ENCODE assay signal across 29 cellular contexts in the genomic region with DNA sequence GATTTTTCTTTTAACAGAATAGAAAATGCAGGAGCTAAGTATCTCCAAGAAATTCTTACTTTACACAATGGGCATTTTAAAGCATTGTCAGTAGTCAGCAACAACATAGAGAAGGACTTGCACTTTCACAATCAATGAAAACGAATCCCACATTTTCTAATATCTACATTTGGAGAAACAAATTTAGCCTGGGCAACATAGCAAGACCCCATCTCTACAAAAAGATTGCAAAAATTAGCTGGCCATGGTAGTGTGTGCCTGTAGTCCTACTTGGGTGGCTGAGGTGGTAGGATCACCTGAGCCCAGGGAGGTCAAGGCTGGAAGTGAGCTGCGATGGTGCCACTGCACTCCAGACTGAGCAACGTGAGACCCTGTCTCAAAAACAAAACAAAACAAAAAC.
"Had no signal": no experiment of that assay in that cellular context is flagged by ENCODE, and none has a peak within 500 bp of the region (broad histone marks: within the 10 kb centered on the region; RNA-seq: fewer than 3 reads in every experiment).

No MANE protein-coding gene starts in this region.

- H3K4me3 Mint-ChIP-seq: stimulated activated effector memory CD8-positive, alpha-beta T cell treated with anti-CD3 and anti-CD28 coated beads, Interleukin-12 subunit alpha, Interleukin-12 subunit beta, amount 100 ng/mL, for 72 hours; stimulated activated memory B cell treated with anti-CD40 and anti-IgM and Interleukin-4, amounts not matched to agents 10 μg/mL and 1 μg/mL and 100 μg/mL, for 72 hours; stimulated activated naive B cell treated with anti-CD40 and anti-IgM and Interleukin-4, amounts not matched to agents 10 μg/mL and 1 μg/mL and 100 μg/mL, for 72 hours; stimulated activated naive CD8-positive, alpha-beta T cell treated with anti-CD3 and anti-CD28 coated beads, Interleukin-15, amount 100 ng/mL, for 72 hours; stimulated activated naive CD8-positive, alpha-beta T cell treated with anti-CD3 and anti-CD28 coated beads, Interleukin-15, Interleukin-2, amounts not matched to agents 100 ng/mL and 50 ng/mL, for 24 hours; type B pancreatic cell had no signal

- H3K4me1 ChIP-seq: stomach, suprapubic skin, testis, thyroid gland, tibial artery, tibial nerve, transverse colon, upper lobe of left lung, upper lobe of right lung, uterus, vagina had no signal

- H3K4me3 ChIP-seq: stomach, suprapubic skin, testis, thoracic aorta, thyroid gland, tibial artery, tibial nerve, transverse colon, upper lobe of left lung, upper lobe of right lung, uterus, vagina had no signal

- H3K27ac Mint-ChIP-seq: stimulated activated effector memory CD8-positive, alpha-beta T cell treated with anti-CD3 and anti-CD28 coated beads, Interleukin-12 subunit alpha, Interleukin-12 subunit beta, amount 100 ng/mL, for 72 hours; stimulated activated memory B cell treated with anti-CD40 and anti-IgM and Interleukin-4, amounts not matched to agents 10 μg/mL and 1 μg/mL and 100 μg/mL, for 72 hours; stimulated activated naive B cell treated with anti-CD40 and anti-IgM and Interleukin-4, amounts not matched to agents 10 μg/mL and 1 μg/mL and 100 μg/mL, for 72 hours; stimulated activated naive CD8-positive, alpha-beta T cell treated with anti-CD3 and anti-CD28 coated beads, Interleukin-15, amount 100 ng/mL, for 72 hours; stimulated activated naive CD8-positive, alpha-beta T cell treated with anti-CD3 and anti-CD28 coated beads, Interleukin-15, Interleukin-2, amounts not matched to agents 100 ng/mL and 50 ng/mL, for 24 hours; type B pancreatic cell had no signal

- H3K36me3 Mint-ChIP-seq: stimulated activated effector memory CD8-positive, alpha-beta T cell treated with anti-CD3 and anti-CD28 coated beads, Interleukin-12 subunit alpha, Interleukin-12 subunit beta, amount 100 ng/mL, for 72 hours; stimulated activated memory B cell treated with anti-CD40 and anti-IgM and Interleukin-4, amounts not matched to agents 10 μg/mL and 1 μg/mL and 100 μg/mL, for 72 hours; stimulated activated naive B cell treated with anti-CD40 and anti-IgM and Interleukin-4, amounts not matched to agents 10 μg/mL and 1 μg/mL and 100 μg/mL, for 72 hours; type B pancreatic cell had no signal

- FAIRE-seq: urothelium cell line had no signal

- H3K27me3 Mint-ChIP-seq: stimulated activated naive CD8-positive, alpha-beta T cell treated with anti-CD3 and anti-CD28 coated beads, Interleukin-15, amount 100 ng/mL, for 72 hours; type B pancreatic cell had no signal

- DNase-seq: stimulated activated CD4-positive, alpha-beta T cell treated with anti-CD3 and anti-CD28 coated beads, Interleukin-2, amount 100 ng/mL, for 48 hours; stimulated activated CD4-positive, alpha-beta T cell treated with anti-CD3 and anti-CD28 coated beads, Interleukin-4, amount 100 ng/mL, for 1 hour; stimulated activated CD4-positive, alpha-beta T cell treated with anti-CD3 and anti-CD28 coated beads, Interleukin-4, amount 100 ng/mL, for 24 hours; stimulated activated CD4-positive, alpha-beta T cell treated with anti-CD3 and anti-CD28 coated beads, Interleukin-4, amount 100 ng/mL, for 4 hours; stimulated activated CD8-positive, alpha-beta memory T cell treated with anti-CD3 and anti-CD28 coated beads, Interleukin-4, amount 100 ng/mL, for 48 hours; stimulated activated naive B cell treated with anti-CD40 and anti-IgM and Interleukin-4, amounts not matched to agents 10 μg/mL and 1 μg/mL and 100 μg/mL, for 72 hours; stimulated activated naive CD4-positive, alpha-beta T cell; stimulated activated naive CD4-positive, alpha-beta T cell treated with Interleukin-2 at 50 U/mL for 16 hours; stimulated activated naive CD8-positive, alpha-beta T cell treated with anti-CD3 and anti-CD28 coated beads, Interleukin-15, amount 100 ng/mL, for 72 hours; stimulated activated naive CD8-positive, alpha-beta T cell treated with anti-CD3 and anti-CD28 coated beads, Interleukin-15, Interleukin-2, amounts not matched to agents 100 U/mL and 50 U/mL, for 24 hours; stomach; substantia nigra; testis; thyroid gland; tibial artery; transverse colon; trophoblast cell; upper lobe of left lung; upper lobe of right lung; uterus had no signal

- H3K9me3 ChIP-seq: stomach, suprapubic skin, testis, thoracic aorta, thyroid gland, tibial artery, transverse colon, upper lobe of left lung, upper lobe of right lung, uterus, vagina had no signal

- H3K9me3 Mint-ChIP-seq: stimulated activated effector memory CD8-positive, alpha-beta T cell treated with anti-CD3 and anti-CD28 coated beads, Interleukin-12 subunit alpha, Interleukin-12 subunit beta, amount 100 ng/mL, for 72 hours; stimulated activated memory B cell treated with anti-CD40 and anti-IgM and Interleukin-4, amounts not matched to agents 10 μg/mL and 1 μg/mL and 100 μg/mL, for 72 hours; stimulated activated naive B cell treated with anti-CD40 and anti-IgM and Interleukin-4, amounts not matched to agents 10 μg/mL and 1 μg/mL and 100 μg/mL, for 72 hours; stimulated activated naive CD8-positive, alpha-beta T cell treated with anti-CD3 and anti-CD28 coated beads, Interleukin-15, amount 100 ng/mL, for 72 hours; stimulated activated naive CD8-positive, alpha-beta T cell treated with anti-CD3 and anti-CD28 coated beads, Interleukin-15, Interleukin-2, amounts not matched to agents 100 ng/mL and 50 ng/mL, for 24 hours had no signal

- H3K27me3 ChIP-seq: stomach, suprapubic skin, testis, thyroid gland, tibial artery, tibial nerve, transverse colon, upper lobe of left lung, upper lobe of right lung, uterus, vagina had no signal

- H3K27ac ChIP-seq: stomach, suprapubic skin, testis, thoracic aorta, thyroid gland, tibial artery, tibial nerve, upper lobe of left lung, upper lobe of right lung, uterus, vagina had no signal

- ATAC-seq: stimulated activated effector memory CD8-positive, alpha-beta T cell treated with anti-CD3 and anti-CD28 coated beads, Interleukin-12 subunit alpha, Interleukin-12 subunit beta, amount 100 ng/mL, for 72 hours; stimulated activated memory B cell treated with anti-CD40 and anti-IgM and Interleukin-4, amounts not matched to agents 10 μg/mL and 1 μg/mL and 100 μg/mL, for 72 hours; stimulated activated naive B cell treated with anti-CD40 and anti-IgM and Interleukin-4, amounts not matched to agents 10 μg/mL and 1 μg/mL and 100 μg/mL, for 72 hours; stimulated activated naive CD8-positive, alpha-beta T cell treated with anti-CD3 and anti-CD28 coated beads, Interleukin-15, amount 100 ng/mL, for 72 hours; stimulated activated naive CD8-positive, alpha-beta T cell treated with anti-CD3 and anti-CD28 coated beads, Interleukin-15, Interleukin-2, amounts not matched to agents 100 U/mL and 50 U/mL, for 24 hours; upper lobe of right lung had no signal

- H3K36me3 ChIP-seq: stomach, suprapubic skin, thoracic aorta, thyroid gland, tibial artery, tibial nerve, transverse colon, upper lobe of left lung, upper lobe of right lung, uterus, vagina had no signal

- H3K4me1 Mint-ChIP-seq: stimulated activated effector memory CD8-positive, alpha-beta T cell treated with anti-CD3 and anti-CD28 coated beads, Interleukin-12 subunit alpha, Interleukin-12 subunit beta, amount 100 ng/mL, for 72 hours; stimulated activated memory B cell treated with anti-CD40 and anti-IgM and Interleukin-4, amounts not matched to agents 10 μg/mL and 1 μg/mL and 100 μg/mL, for 72 hours; stimulated activated naive B cell treated with anti-CD40 and anti-IgM and Interleukin-4, amounts not matched to agents 10 μg/mL and 1 μg/mL and 100 μg/mL, for 72 hours; stimulated activated naive CD8-positive, alpha-beta T cell treated with anti-CD3 and anti-CD28 coated beads, Interleukin-15, amount 100 ng/mL, for 72 hours had no signal
